Comparison of ENCODE assay signal across 11 cellular contexts in the genomic region with DNA sequence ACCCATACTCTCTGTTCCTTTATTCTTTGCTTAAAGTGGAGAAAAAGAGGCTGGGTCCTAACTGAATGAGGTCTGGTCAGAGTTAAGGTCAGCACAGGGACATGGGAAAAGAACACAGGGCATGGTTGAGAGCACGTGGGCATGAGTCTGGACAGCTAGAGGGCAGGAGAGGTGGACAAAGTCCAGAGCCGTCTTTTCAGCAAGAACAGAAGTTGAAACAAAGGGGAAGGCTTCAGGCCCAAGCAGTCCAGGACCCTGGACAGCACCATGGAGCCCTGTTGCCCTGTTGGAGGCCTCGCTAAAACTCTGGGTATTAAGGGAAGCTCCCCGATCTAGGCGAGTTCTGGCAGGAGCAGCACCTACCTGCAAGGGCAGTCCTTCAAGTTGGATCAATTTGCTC. TPM values are rescaled to one million over a fixed set of nuclear protein-coding genes. Genes with fewer than 3 reads are reported as not detected.
DNase-seq lines count a peak whose midpoint lies in the region; ATAC-seq and TF ChIP-seq lines count a peak whose summit lies in the region.
"Had no signal": no experiment of that assay in that cellular context is flagged by ENCODE, and none has a peak within 500 bp of the region (broad histone marks: within the 10 kb centered on the region; RNA-seq: fewer than 3 reads in every experiment).

No MANE protein-coding gene starts in this region.

- H3K9me2 ChIP-seq in GM23338 (ENCODE audit: insufficient read depth) (no peaks in the 10 kb centered on the region), PC-3 (replicated peaks; ENCODE audit: low read length) (no peaks in the 10 kb centered on the region)

- peak; percentile 95 for ATAC-seq in GM23338
- ATAC-seq in PC-3, result peak; percentile 33; the same call in 1 of the 2 replicates
- no peak for ATAC-seq in GM21528 (IDR thresholded peaks at IDR 0.05; ENCODE audit: low FRiP score, unreplicated experiment)
- ATAC-seq in HG03457 (IDR thresholded peaks at IDR 0.05; ENCODE audit: unreplicated experiment), result no peak

- no peak overlapping the region for H2AFZ ChIP-seq in GM23338
- no peak overlapping the region for H2AFZ ChIP-seq in PC-3 (ENCODE audit: low read length)

- H3K4me1 Mint-ChIP-seq in GM23338, result no peaks in the 10 kb centered on the region

- intact Hi-C loops in PC-3 (cut with micrococcal nuclease), result no loop called here
- intact Hi-C loops in uterus (cut with DNase I; ENCODE audit: low total_unique reads), result no loop called here

- BruUV-seq in PC-3 (replicated peaks; lab: Mats Ljungman, UMichigan), result no TSS peak

- no peak overlapping the region for H3K9ac ChIP-seq in PC-3 (ENCODE audit: low read length)

- no peaks in the 10 kb centered on the region for H3K9me3 ChIP-seq in PC-3 (ENCODE audit: low read length)
- H3K9me3 ChIP-seq in uterus, result no peaks in the 10 kb centered on the region

- no peak overlapping the region for H3K27ac Mint-ChIP-seq in GM23338

- H3F3A ChIP-seq in GM23338 (replicated peaks; ENCODE audit: low read depth) (no peaks in the 10 kb centered on the region), PC-3 (ENCODE audit: low read length, unreplicated experiment) (no peaks in the 10 kb centered on the region)

- H3K4me2 ChIP-seq in GM23338 (no peak overlapping the region), PC-3 (ENCODE audit: low read length) (no peak overlapping the region)

- no peaks in the 10 kb centered on the region for H3K27me3 ChIP-seq in GM23338 (ENCODE audit: insufficient read depth)
- no peaks in the 10 kb centered on the region for H3K27me3 ChIP-seq in PC-3 (ENCODE audit: low read length)
- no peaks in the 10 kb centered on the region for H3K27me3 ChIP-seq in uterus

- DNase-seq in GM23338 (ENCODE audit: low spot score), result peak; percentile 75
- DNase-seq in PC-3, result peak; percentile 25
- DNase-seq in erythroblast (lab: John Stamatoyannopoulos, UW), result peak; percentile 31 to 41
- DNase-seq in myocyte (ENCODE audit: low read depth), result peak; percentile 66
- DNase-seq in uterus, result no peak
- DNase-seq in KG1 (lab: John Stamatoyannopoulos, UW), result no peak
- DNase-seq: activated naive CD4-positive, alpha-beta T cell treated with Interleukin-2 at 50 U/mL for 16 hours had no signal

- H3K36me3 ChIP-seq in GM23338 (ENCODE audit: insufficient read depth), result no peaks in the 10 kb centered on the region
- peaks cover 33% of the 10 kb centered on the region for H3K36me3 ChIP-seq in PC-3 (ENCODE audit: low read depth, low read length)
- no peaks in the 10 kb centered on the region for H3K36me3 ChIP-seq in uterus

- TF ChIP-seq POLR2A in erythroblast (IDR thresholded peaks at IDR 0.05; ENCODE audit: low read length), result no peak
- no peak for TF ChIP-seq POLR2A in uterus (IDR thresholded peaks at IDR 0.05)

- H4K20me1 ChIP-seq in GM23338 (replicated peaks; ENCODE audit: insufficient read depth) (no peaks in the 10 kb centered on the region), PC-3 (ENCODE audit: low read length) (no peaks in the 10 kb centered on the region)

- H3K4me3 ChIP-seq in GM23338, result no peak overlapping the region
- no peak overlapping the region for H3K4me3 ChIP-seq in PC-3 (ENCODE audit: low read length)
- no peak overlapping the region for H3K4me3 ChIP-seq in uterus
- H3K4me3 ChIP-seq: SK-N-MC, skin epidermis had no signal

- H3K27me3 Mint-ChIP-seq in GM23338 (ENCODE audit: insufficient read depth, low read depth, poor library complexity), result peaks cover 4% of the 10 kb centered on the region

- CTCF ChIA-PET in PC-3 (lab: Charles Lee), result no interaction called here

- H3K4me1 ChIP-seq in GM23338 (ENCODE audit: insufficient read depth), result no peaks in the 10 kb centered on the region
- H3K4me1 ChIP-seq in PC-3 (ENCODE audit: insufficient read depth, low read length), result no peaks in the 10 kb centered on the region
- no peaks in the 10 kb centered on the region for H3K4me1 ChIP-seq in uterus

- POLR2A ChIA-PET in PC-3 (lab: Charles Lee; ENCODE audit: unreplicated experiment), result no interaction called here

- peaks cover 37% of the 10 kb centered on the region for H3K36me3 Mint-ChIP-seq in GM23338 (ENCODE audit: low read depth)

- H3K79me2 ChIP-seq in GM23338 (replicated peaks; ENCODE audit: insufficient read depth) (no peaks in the 10 kb centered on the region), PC-3 (ENCODE audit: low read length) (no peaks in the 10 kb centered on the region)

- no peak overlapping the region for H3K4me3 Mint-ChIP-seq in GM23338

- H3K27ac ChIP-seq in GM23338 (ENCODE audit: low read depth), result no peak overlapping the region
- no peak overlapping the region for H3K27ac ChIP-seq in PC-3 (ENCODE audit: low read length)
- H3K27ac ChIP-seq in uterus, result no peak overlapping the region
- H3K27ac ChIP-seq: SK-N-MC, skin epidermis had no signal

- H3K9me3 Mint-ChIP-seq in GM23338, result no peaks in the 10 kb centered on the region

- TF ChIP-seq CTCF in GM23338 (conservative IDR thresholded peaks at IDR 0.05; ENCODE audit: low read depth in 2 of 2), result no peak
- no peak for TF ChIP-seq CTCF in PC-3 (conservative IDR thresholded peaks at IDR 0.05; ENCODE audit: low read depth, low read length)
- TF ChIP-seq CTCF in uterus (IDR thresholded peaks at IDR 0.05), result no peak

TF ChIP-seq in GM23338, 12 proteins besides CTCF, POLR2A, EP300 and RAD21:
- no peak for TF ChIP-seq NANOG (IDR thresholded peaks at IDR 0.05; ENCODE audit: borderline replicate concordance)
- TF ChIP-seq, protein P1, sequence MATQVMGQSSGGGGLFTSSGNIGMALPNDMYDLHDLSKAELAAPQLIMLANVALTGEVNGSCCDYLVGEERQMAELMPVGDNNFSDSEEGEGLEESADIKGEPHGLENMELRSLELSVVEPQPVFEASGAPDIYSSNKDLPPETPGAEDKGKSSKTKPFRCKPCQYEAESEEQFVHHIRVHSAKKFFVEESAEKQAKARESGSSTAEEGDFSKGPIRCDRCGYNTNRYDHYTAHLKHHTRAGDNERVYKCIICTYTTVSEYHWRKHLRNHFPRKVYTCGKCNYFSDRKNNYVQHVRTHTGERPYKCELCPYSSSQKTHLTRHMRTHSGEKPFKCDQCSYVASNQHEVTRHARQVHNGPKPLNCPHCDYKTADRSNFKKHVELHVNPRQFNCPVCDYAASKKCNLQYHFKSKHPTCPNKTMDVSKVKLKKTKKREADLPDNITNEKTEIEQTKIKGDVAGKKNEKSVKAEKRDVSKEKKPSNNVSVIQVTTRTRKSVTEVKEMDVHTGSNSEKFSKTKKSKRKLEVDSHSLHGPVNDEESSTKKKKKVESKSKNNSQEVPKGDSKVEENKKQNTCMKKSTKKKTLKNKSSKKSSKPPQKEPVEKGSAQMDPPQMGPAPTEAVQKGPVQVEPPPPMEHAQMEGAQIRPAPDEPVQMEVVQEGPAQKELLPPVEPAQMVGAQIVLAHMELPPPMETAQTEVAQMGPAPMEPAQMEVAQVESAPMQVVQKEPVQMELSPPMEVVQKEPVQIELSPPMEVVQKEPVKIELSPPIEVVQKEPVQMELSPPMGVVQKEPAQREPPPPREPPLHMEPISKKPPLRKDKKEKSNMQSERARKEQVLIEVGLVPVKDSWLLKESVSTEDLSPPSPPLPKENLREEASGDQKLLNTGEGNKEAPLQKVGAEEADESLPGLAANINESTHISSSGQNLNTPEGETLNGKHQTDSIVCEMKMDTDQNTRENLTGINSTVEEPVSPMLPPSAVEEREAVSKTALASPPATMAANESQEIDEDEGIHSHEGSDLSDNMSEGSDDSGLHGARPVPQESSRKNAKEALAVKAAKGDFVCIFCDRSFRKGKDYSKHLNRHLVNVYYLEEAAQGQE (IDR thresholded peaks at IDR 0.05; ENCODE audit: unreplicated experiment), result peak; percentile 90

RNA-seq across cellular contexts. Expression of a gene that starts 50.7 kb away (rescaled TPM):
- 3.0 and 3.3 TPM in 2 replicates for total RNA-seq in GM23338 (2014; rRNA removed; shearing (Covaris generic))
- 1.6 and 2.3 TPM in 2 replicates for polyA plus RNA-seq in GM23338 (2016; fragmentation: Nextera tagmentation; extraction: Ambion mirVana)
- total RNA-seq in PC-3 (2014; rRNA removed), result 11.2 and 14.0 TPM in 2 replicates
- total RNA-seq in myocyte, result 1.5 and 1.9 TPM in 2 replicates
- polyA plus RNA-seq in myocyte (2012), result 2.4 TPM
- 10 to 100 TPM in 1 of 4 donors, 1 to 10 TPM in 2, under 1 TPM in 1; 0.26 to 12.7 (median 6.5) TPM for total RNA-seq in uterus

RNA-seq across cellular contexts. Expression of a gene that starts 56.4 kb away (rescaled TPM):
- 90.3 and 98.7 TPM in 2 replicates for total RNA-seq in GM23338 (2014; rRNA removed; shearing (Covaris generic))
- 25.3 and 27.9 TPM in 2 replicates for polyA plus RNA-seq in GM23338 (2016; fragmentation: Nextera tagmentation; extraction: Ambion mirVana)
- total RNA-seq in PC-3 (2014; rRNA removed), result 1.5 and 1.8 TPM in 2 replicates
- 2.7 and 2.9 TPM in 2 replicates for total RNA-seq in myocyte
- 1.1 TPM for polyA plus RNA-seq in myocyte (2012)
- 10 to 100 TPM in 2 of 4 donors, 1 to 10 TPM in 2; 3.1 to 13.8 (median 9.4) TPM for total RNA-seq in uterus

Comparison
In these comparisons a context has a peak if more than half of its experiments do, and no peak if none do; other contexts are left out.
1. ATAC-seq: peak in GM23338 (single experiment) and PC-3 (single experiment); none in GM21528 (single experiment) and HG03457 (single experiment).
2. DNase-seq: peak in GM23338 (single experiment), PC-3 (single experiment), erythroblast (2 of 2) and myocyte (single experiment); none in uterus (0 of 2) and KG1 (single experiment).